ENCODE assay signal across 8 cellular contexts in genomic region chr2:134717706-134718094, GRCh38. TPM values are rescaled to one million over a fixed set of nuclear protein-coding genes. Genes with fewer than 3 reads are reported as not detected.
DNase-seq lines count a peak whose midpoint lies in the region; ATAC-seq and TF ChIP-seq lines count a peak whose summit lies in the region.

No MANE protein-coding gene starts in this region.

- H3K4me1 ChIP-seq in hepatocyte (ENCODE audit: insufficient read depth) (no peaks in the 10 kb centered on the region), gastrocnemius medialis (peaks cover 0 to 7% of the 10 kb centered on the region in 2 donors)

- no peak for TF ChIP-seq CTCF in hepatocyte (IDR thresholded peaks at IDR 0.05; ENCODE audit: poor library complexity)
- no peak for TF ChIP-seq CTCF in gastrocnemius medialis (IDR thresholded peaks at IDR 0.05 in 4 of 5, conservative IDR thresholded peaks at IDR 0.05 in 1 of 5)

- H3K79me2 ChIP-seq in hepatocyte = no peaks in the 10 kb centered on the region

- H3K9me2 ChIP-seq in hepatocyte (replicated peaks; ENCODE audit: insufficient read depth) = no peaks in the 10 kb centered on the region

- H2AFZ ChIP-seq in hepatocyte = no peak overlapping the region

- H3K27ac ChIP-seq in hepatocyte = no peak overlapping the region
- H3K27ac ChIP-seq in gastrocnemius medialis = no peak overlapping the region

- DNase-seq in NCI-H1417 (lab: John Stamatoyannopoulos, UW) = peak in 2 of 3 experiments; percentile 49 to 63
- no peak for DNase-seq in NCI-H1417 treated with DMSO at 0.1 percent for 48 hours (lab: John Stamatoyannopoulos, UW)
- DNase-seq in SK-N-DZ (ENCODE audit: low spot score) = peak; percentile 21
- DNase-seq in hepatocyte (ENCODE audit: low spot score) = no peak
- DNase-seq in gastrocnemius medialis = no peak
- DNase-seq in activated gamma-delta T cell (lab: John Stamatoyannopoulos, UW) = no peak

- no peak for ATAC-seq in gastrocnemius medialis
- ATAC-seq in HG03108 (IDR thresholded peaks at IDR 0.05; ENCODE audit: unreplicated experiment) = no peak
- ATAC-seq in HG02678 (IDR thresholded peaks at IDR 0.05; ENCODE audit: unreplicated experiment) = no peak

- TF ChIP-seq POLR2A in gastrocnemius medialis (IDR thresholded peaks at IDR 0.05) = no peak

- H3K27me3 ChIP-seq in hepatocyte (peaks cover 89% of the 10 kb centered on the region), gastrocnemius medialis (peaks cover 51 to 54% (median 53%) of the 10 kb centered on the region in 3 donors)

- H4K20me1 ChIP-seq in hepatocyte (ENCODE audit: insufficient read depth, poor library complexity, severe bottlenecking) = no peaks in the 10 kb centered on the region

- intact Hi-C loops in gastrocnemius medialis (cut with DNase I; ENCODE audit: low total_unique reads) = no loop called here

- in situ Hi-C loops in gastrocnemius medialis (cut with MboI; ENCODE audit: low sequenced_read_pairs in 4 of 4) = no loop called here

- H3K9me3 ChIP-seq in hepatocyte (ENCODE audit: low read depth) = no peaks in the 10 kb centered on the region
- H3K9me3 ChIP-seq in gastrocnemius medialis = no peaks in the 10 kb centered on the region

- 4% methylated on average over 17 of the region's 17 CpGs for WGBS in hepatocyte (ENCODE audit: low lambda C conversion rate, missing lambda C conversion rate)

- no peak overlapping the region for H3K4me3 ChIP-seq in hepatocyte
- peak overlapping the region in 3 of 4 donors; percentile 41 to 44 (median 42) for H3K4me3 ChIP-seq in gastrocnemius medialis

- H3K36me3 ChIP-seq in hepatocyte (replicated peaks; ENCODE audit: insufficient read depth, low read depth) = no peaks in the 10 kb centered on the region
- no peaks in the 10 kb centered on the region for H3K36me3 ChIP-seq in gastrocnemius medialis

- H3K4me2 ChIP-seq in hepatocyte = peak overlapping the region; percentile 96

RNA-seq across cellular contexts. Expression of gene TMEM163, which starts 1.1 kb away (rescaled TPM):
- polyA plus RNA-seq in SK-N-DZ (2014; cell fraction: cytosol; rRNA removed) = 9.7 and 13.9 TPM in 2 replicates
- polyA plus RNA-seq in SK-N-DZ (2014; cell fraction: nucleus; rRNA removed) = 8.8 and 9.9 TPM in 2 replicates
- total RNA-seq in hepatocyte (0.40 and 1.1 TPM in 2 replicates), gastrocnemius medialis (not detected)
- 0.81 and 1.1 TPM in 2 replicates for polyA plus RNA-seq in hepatocyte

Comparison
In these comparisons a context has a peak if more than half of its experiments do, and no peak if none do; other contexts are left out.
1. DNase-seq: peak in NCI-H1417 (2 of 3) and SK-N-DZ (single experiment); none in NCI-H1417 treated with DMSO at 0.1 percent for 48 hours (single experiment), hepatocyte (single experiment), gastrocnemius medialis (0 of 2) and activated gamma-delta T cell (single experiment).